In the genomic region with DNA sequence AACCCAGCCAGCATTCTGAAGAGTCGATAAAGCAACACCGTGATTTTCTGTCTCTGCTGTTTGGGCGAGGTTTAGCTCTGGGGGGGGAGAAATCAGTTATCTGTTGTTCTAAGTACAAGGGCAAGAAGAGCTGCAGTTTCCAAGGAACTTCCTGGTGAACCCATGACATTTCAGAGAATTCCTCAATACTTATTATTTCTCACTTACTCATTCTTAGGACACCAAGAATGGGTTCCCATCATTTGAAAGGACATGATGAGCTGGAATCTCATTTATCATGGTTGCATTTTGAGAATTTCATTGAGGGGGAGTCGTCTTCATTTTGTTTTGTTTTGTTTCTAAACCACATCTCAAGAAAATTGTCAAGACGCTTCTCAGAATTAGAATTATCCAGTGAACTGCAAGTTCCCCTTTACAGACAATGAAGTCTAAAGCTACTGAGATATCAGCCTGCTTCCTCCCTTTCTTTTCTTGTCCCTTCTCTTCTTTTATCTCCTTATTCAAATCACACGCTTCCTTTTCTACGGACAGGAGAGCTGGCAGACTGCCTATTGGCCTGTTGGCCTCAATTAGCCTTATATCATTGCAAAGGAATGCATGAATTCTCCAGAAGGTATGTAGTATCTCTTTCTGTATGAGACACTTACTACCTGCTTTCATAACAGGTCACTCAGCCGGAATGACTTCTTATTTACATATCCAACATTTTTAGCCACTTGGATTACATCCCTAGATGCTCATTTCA, we compare ENCODE assay signal across 9 cellular contexts.
A peak's percentile ranks its signal among the peaks of the same experiment; 100 is the strongest.
DNase-seq lines count a peak whose midpoint lies in the region; ATAC-seq lines count a peak whose summit lies in the region.
"Had no signal": no experiment of that assay in that cellular context is flagged by ENCODE, and none has a peak within 500 bp of the region (broad histone marks: within the 10 kb centered on the region; RNA-seq: fewer than 3 reads in every experiment).

No MANE protein-coding gene starts in this region.

- DNase-seq in EL: peak; percentile 95
- DNase-seq in RKO (ENCODE audit: low spot score): peak; percentile 61
- peak; percentile 63 for DNase-seq in fibroblast of peridontal ligament (ENCODE audit: extremely low read depth)
- DNase-seq in non-pigmented ciliary epithelial cell (ENCODE audit: low read depth): peak; percentile 79
- no peak for DNase-seq in NCI-H2196 (lab: John Stamatoyannopoulos, UW; ENCODE audit: unreplicated experiment)
- DNase-seq: cerebellar nuclear complex had no signal

- no peak for ATAC-seq in GM18502 (IDR thresholded peaks at IDR 0.05; ENCODE audit: poor library complexity, unreplicated experiment)
- no peak for ATAC-seq in GM18511 (IDR thresholded peaks at IDR 0.05; ENCODE audit: unreplicated experiment)
- no peak for ATAC-seq in HG03159 (IDR thresholded peaks at IDR 0.05; ENCODE audit: unreplicated experiment)
